Comparison of ENCODE assay signal across 1 cellular context in genomic region chr13:66940113-66940512, GRCh38.
TF ChIP-seq lines count a peak whose summit lies in the region.

No MANE protein-coding gene starts in this region.

TF ChIP-seq in A549, 52 proteins besides CTCF, POLR2A, EP300 and RAD21 (continued from another document):
- no peak for TF ChIP-seq MAFK (IDR thresholded peaks at IDR 0.05; ENCODE audit: partially characterized antibody)
- no peak for TF ChIP-seq FOSB (CRISPR knock-in tag; IDR thresholded peaks at IDR 0.05)
- no peak for TF ChIP-seq JUNB (IDR thresholded peaks at IDR 0.05)
- TF ChIP-seq FOSL2 (IDR thresholded peaks at IDR 0.05) = no peak
- TF ChIP-seq FOSL2 (CRISPR knock-in tag; IDR thresholded peaks at IDR 0.05) = peak; percentile 64
TF ChIP-seq in A549: peak in this region for 1.
